ENCODE assay signal across 10 cellular contexts in the genomic region with DNA sequence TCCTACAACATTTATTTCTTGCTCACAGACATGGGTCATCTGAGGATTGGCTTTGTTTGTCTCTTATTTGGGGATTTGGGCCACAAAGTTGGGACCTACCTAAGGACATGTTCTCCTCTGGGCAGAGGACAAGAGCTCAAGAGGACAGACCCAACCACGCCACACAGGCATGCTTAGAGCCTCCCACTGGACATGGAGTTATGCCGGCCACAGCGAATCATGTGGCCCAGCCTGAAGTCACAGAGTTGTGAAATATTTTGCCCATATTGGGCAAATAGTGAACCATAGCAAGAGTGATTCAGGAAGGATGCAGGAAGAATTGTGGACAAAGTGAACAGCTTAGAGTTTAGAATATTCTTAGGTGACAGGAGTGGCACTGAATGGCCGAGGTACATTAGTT. TPM values are rescaled to one million over a fixed set of nuclear protein-coding genes. Genes with fewer than 3 reads are reported as not detected.
DNase-seq lines count a peak whose midpoint lies in the region; ATAC-seq and TF ChIP-seq lines count a peak whose summit lies in the region.
"Had no signal": no experiment of that assay in that cellular context is flagged by ENCODE, and none has a peak within 500 bp of the region (broad histone marks: within the 10 kb centered on the region; RNA-seq: fewer than 3 reads in every experiment).

No MANE protein-coding gene starts in this region.

- no peak for ATAC-seq in stimulated activated naive B cell treated with anti-CD40 and anti-IgM and Interleukin-4, amounts not matched to agents 10 μg/mL and 1 μg/mL and 100 μg/mL, for 72 hours (replicated peaks)
- ATAC-seq in activated naive CD4-positive, alpha-beta T cell treated with anti-CD3 and anti-CD28 coated beads, Interleukin-2, amount 50 U/mL, for 72 hours: no peak
- ATAC-seq: activated T-cell treated with anti-CD3 and anti-CD28 coated beads, Interleukin-2, amount 50 U/mL, for 4 hours had no signal

- H3K4me3 Mint-ChIP-seq in HFFc6: peak overlapping the region; percentile 10; the same call in 1 of the 2 replicates
- H3K4me3 Mint-ChIP-seq in stimulated activated naive B cell treated with anti-CD40 and anti-IgM and Interleukin-4, amounts not matched to agents 10 μg/mL and 1 μg/mL and 100 μg/mL, for 72 hours: no peak overlapping the region
- H3K4me3 Mint-ChIP-seq: activated T-cell treated with anti-CD3 and anti-CD28 coated beads, Interleukin-2, amount 50 U/mL, for 4 hours had no signal

- DNase-seq in HFFc6 (peak; percentile 75), cardiac fibroblast (ENCODE audit: low read depth in 2 of 2) (peak; percentile 76 to 91), kidney tubule cell (ENCODE audit: low spot score) (peak; percentile 73), DMS 273 (lab: John Stamatoyannopoulos, UW; ENCODE audit: unreplicated experiment) (no peak), superior temporal gyrus (ENCODE audit: extremely low spot score) (no peak), NCI-H187 (lab: John Stamatoyannopoulos, UW) (no peak)
- DNase-seq in stimulated activated naive B cell treated with anti-CD40 and anti-IgM and Interleukin-4, amounts not matched to agents 10 μg/mL and 1 μg/mL and 100 μg/mL, for 72 hours: no peak
- no peak for DNase-seq in activated naive CD4-positive, alpha-beta T cell treated with anti-CD3 and anti-CD28 coated beads, Interleukin-2, amount 50 U/mL, for 72 hours (ENCODE audit: low spot score in 2 of 2)
- DNase-seq: activated T-cell treated with anti-CD3 and anti-CD28 coated beads, Interleukin-2, amount 50 U/mL, for 4 hours; NCI-H1930 had no signal

- peaks cover 57% of the 10 kb centered on the region for H3K4me1 Mint-ChIP-seq in HFFc6 (ENCODE audit: low read depth)
- H3K4me1 Mint-ChIP-seq in stimulated activated naive B cell treated with anti-CD40 and anti-IgM and Interleukin-4, amounts not matched to agents 10 μg/mL and 1 μg/mL and 100 μg/mL, for 72 hours: peaks cover 38 to 70% of the 10 kb centered on the region in 2 donors

- no peak overlapping the region for H3K4me3 ChIP-seq in cardiac fibroblast (replicated peaks in 1 of 2; ENCODE audit: low read depth in 2 of 2, low read length in 2 of 2)

- H3K9me3 Mint-ChIP-seq in HFFc6: no peaks in the 10 kb centered on the region
- H3K9me3 Mint-ChIP-seq in stimulated activated naive B cell treated with anti-CD40 and anti-IgM and Interleukin-4, amounts not matched to agents 10 μg/mL and 1 μg/mL and 100 μg/mL, for 72 hours: peaks cover 0 to 1% of the 10 kb centered on the region in 2 donors
- no peaks in the 10 kb centered on the region for H3K9me3 Mint-ChIP-seq in activated naive CD4-positive, alpha-beta T cell treated with anti-CD3 and anti-CD28 coated beads, Interleukin-2, amount 50 U/mL, for 72 hours
- H3K9me3 Mint-ChIP-seq: activated T-cell treated with anti-CD3 and anti-CD28 coated beads, Interleukin-2, amount 50 U/mL, for 4 hours had no signal

- TF ChIP-seq CTCF in HFFc6 (IDR thresholded peaks at IDR 0.05) (no peak), cardiac fibroblast (IDR thresholded peaks at IDR 0.05; ENCODE audit: low read depth, low read length) (no peak)

- peaks cover 12% of the 10 kb centered on the region for H3K36me3 Mint-ChIP-seq in HFFc6 (ENCODE audit: low read depth)
- H3K36me3 Mint-ChIP-seq in stimulated activated naive B cell treated with anti-CD40 and anti-IgM and Interleukin-4, amounts not matched to agents 10 μg/mL and 1 μg/mL and 100 μg/mL, for 72 hours: peaks cover 35 to 47% of the 10 kb centered on the region in 2 donors
- peaks cover 6 to 7% of the 10 kb centered on the region in 2 donors for H3K36me3 Mint-ChIP-seq in activated naive CD4-positive, alpha-beta T cell treated with anti-CD3 and anti-CD28 coated beads, Interleukin-2, amount 50 U/mL, for 72 hours

- peak overlapping the region; percentile 90 for H3K27ac Mint-ChIP-seq in HFFc6
- H3K27ac Mint-ChIP-seq in stimulated activated naive B cell treated with anti-CD40 and anti-IgM and Interleukin-4, amounts not matched to agents 10 μg/mL and 1 μg/mL and 100 μg/mL, for 72 hours: peak overlapping the region; percentile 42
- peak overlapping the region in 1 of 2 donors; percentile 89 for H3K27ac Mint-ChIP-seq in activated naive CD4-positive, alpha-beta T cell treated with anti-CD3 and anti-CD28 coated beads, Interleukin-2, amount 50 U/mL, for 72 hours

- H3K27me3 Mint-ChIP-seq in HFFc6 (ENCODE audit: insufficient read depth): no peaks in the 10 kb centered on the region; the same call in 1 of the 2 replicates
- H3K27me3 Mint-ChIP-seq in stimulated activated naive B cell treated with anti-CD40 and anti-IgM and Interleukin-4, amounts not matched to agents 10 μg/mL and 1 μg/mL and 100 μg/mL, for 72 hours: no peaks in the 10 kb centered on the region

RNA-seq across cellular contexts. Expression of gene TRAK1, which starts 9.9 kb away (rescaled TPM):
- total RNA-seq in HFFc6 (2021; fragmentation: NEBNext Ultra II Directional; extraction: Animal tissue kit (Norgen Biotek cat#: 25700)): 10 to 100 TPM; 50.6 to 54.3 (median 52.3) TPM
- total RNA-seq in activated naive CD4-positive, alpha-beta T cell treated with anti-CD3 and anti-CD28 coated beads, Interleukin-2, amount 50 U/mL, for 72 hours: 10 to 100 TPM; 19.1 to 33.1 TPM

Comparison
In these comparisons a context has a peak if more than half of its experiments do, and no peak if none do; other contexts are left out.
1. DNase-seq: peak in HFFc6 (single experiment), cardiac fibroblast (2 of 2) and kidney tubule cell (single experiment); none in stimulated activated naive B cell treated with anti-CD40 and anti-IgM and Interleukin-4, amounts not matched to agents 10 μg/mL and 1 μg/mL and 100 μg/mL, for 72 hours (single experiment), DMS 273 (single experiment), activated naive CD4-positive, alpha-beta T cell treated with anti-CD3 and anti-CD28 coated beads, Interleukin-2, amount 50 U/mL, for 72 hours (0 of 2), superior temporal gyrus (single experiment) and NCI-H187 (0 of 2).